ENCODE assay signal across 20 cellular contexts in the genomic region with DNA sequence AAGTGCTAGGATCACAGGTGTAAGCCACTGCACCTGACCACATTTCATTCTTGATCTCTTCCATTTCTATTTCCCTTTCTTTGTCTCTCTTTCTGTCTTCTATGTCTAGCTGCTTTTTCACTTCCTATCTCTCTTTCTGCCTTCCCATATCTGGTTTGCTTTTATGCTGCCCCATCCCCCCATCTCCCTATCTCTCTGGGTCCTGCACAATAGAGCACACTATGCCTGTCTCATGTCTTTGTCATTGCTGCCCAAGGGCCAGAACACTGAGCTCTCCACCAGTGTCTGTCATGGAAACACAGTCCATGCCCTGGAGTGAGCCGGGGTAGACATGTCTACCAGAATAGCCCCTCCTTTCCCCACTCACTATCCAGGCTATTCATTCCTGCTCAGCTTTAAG. TPM values are rescaled to one million over a fixed set of nuclear protein-coding genes. Genes with fewer than 3 reads are reported as not detected.
DNase-seq lines count a peak whose midpoint lies in the region; ATAC-seq and TF ChIP-seq lines count a peak whose summit lies in the region.
"Had no signal": no experiment of that assay in that cellular context is flagged by ENCODE, and none has a peak within 500 bp of the region (broad histone marks: within the 10 kb centered on the region; RNA-seq: fewer than 3 reads in every experiment).

No MANE protein-coding gene starts in this region.

- CTCF ChIA-PET in activated CD4-positive, alpha-beta T cell treated with anti-CD3 and anti-CD28 coated beads for 36 hours (lab: Charles Lee) = interaction anchor here (0.6 to 1.6 kb wide), 4 partner anchors 10 to 500 kb away, joined by 3 to 4 read pairs (median 4); no protein-coding TSS in a partner anchor

- H3K36me3 ChIP-seq in endodermal cell (ENCODE audit: control insufficient read depth, insufficient read depth, low read length) = no peaks in the 10 kb centered on the region

- no peaks in the 10 kb centered on the region for H3K4me1 ChIP-seq in endodermal cell (ENCODE audit: control insufficient read depth, insufficient read depth, low read length)

- peaks cover 31% of the 10 kb centered on the region for H3K4me1 Mint-ChIP-seq in endodermal cell
- peaks cover 16% of the 10 kb centered on the region for H3K4me1 Mint-ChIP-seq in CD14-positive monocyte
- no peaks in the 10 kb centered on the region for H3K4me1 Mint-ChIP-seq in activated CD4-positive, alpha-beta T cell treated with anti-CD3 and anti-CD28 coated beads for 36 hours

- POLR2A ChIA-PET in activated CD4-positive, alpha-beta T cell treated with anti-CD3 and anti-CD28 coated beads for 36 hours (lab: Charles Lee) = no interaction called here

- no peaks in the 10 kb centered on the region for H3K9me3 ChIP-seq in endodermal cell (ENCODE audit: control insufficient read depth, low read length)

- intact Hi-C loops in CD14-positive monocyte (cut with micrococcal nuclease) (no loop called here), dorsolateral prefrontal cortex (cut with DNase I) (no loop called here)
- intact Hi-C loops in activated CD4-positive, alpha-beta T cell treated with anti-CD3 and anti-CD28 coated beads for 36 hours (cut with DNase I, micrococcal nuclease) = no loop called here

- WGBS in endodermal cell (ENCODE audit: insufficient coverage in 1 of 2, insufficient read length in 1 of 2), 2 experiments = 69 to 92% methylated on average over 1 of the region's 1 CpG

- H3K27ac Mint-ChIP-seq in endodermal cell = peak overlapping the region; percentile 29
- H3K27ac Mint-ChIP-seq in CD14-positive monocyte = no peak overlapping the region
- H3K27ac Mint-ChIP-seq in activated CD4-positive, alpha-beta T cell treated with anti-CD3 and anti-CD28 coated beads for 36 hours = no peak overlapping the region
- H3K27ac Mint-ChIP-seq: activated CD8-positive, alpha-beta memory T cell treated with anti-CD3 and anti-CD28 coated beads, Interleukin-2, amount 10 ng/mL, durations not matched to agents 7 days and 5 days had no signal

- TF ChIP-seq CTCF in endodermal cell (conservative IDR thresholded peaks at IDR 0.05) (no peak), CD14-positive monocyte (IDR thresholded peaks at IDR 0.05) (no peak), dorsolateral prefrontal cortex (IDR thresholded peaks at IDR 0.05 in 54 of 56, conservative IDR thresholded peaks at IDR 0.05 in 2 of 56; ENCODE audit: low read depth in 1 of 56, partially characterized antibody in 56 of 56) (no peak)

- H3K27me3 ChIP-seq in endodermal cell (ENCODE audit: control insufficient read depth, insufficient read depth, low read length, poor library complexity, severe bottlenecking) (no peaks in the 10 kb centered on the region), dorsolateral prefrontal cortex (peaks cover 0 to 4% (median 0%) of the 10 kb centered on the region in 45 donors)

- H3K9ac ChIP-seq in endodermal cell (ENCODE audit: extremely low read depth, low read length, poor library complexity, severe bottlenecking) = no peak overlapping the region

- H3K4me3 ChIP-seq in endodermal cell (ENCODE audit: low read length) (no peak overlapping the region), dorsolateral prefrontal cortex (no peak overlapping the region)

- peak; percentile 48 for DNase-seq in ELF-1 (ENCODE audit: low read depth, low spot score)
- peak; percentile 55 for DNase-seq in MV-4-11 (lab: John Stamatoyannopoulos, UW)
- DNase-seq in endodermal cell = no peak
- DNase-seq in CD14-positive monocyte (ENCODE audit: low spot score) = no peak
- DNase-seq in activated CD4-positive, alpha-beta T cell treated with anti-CD3 and anti-CD28 coated beads for 36 hours = no peak
- DNase-seq in dorsolateral prefrontal cortex = no peak
- DNase-seq: activated CD8-positive, alpha-beta memory T cell treated with anti-CD3 and anti-CD28 coated beads, Interleukin-2, amount 10 ng/mL, durations not matched to agents 7 days and 5 days; activated effector memory CD4-positive, alpha-beta T cell treated with anti-CD3 and anti-CD28 coated beads, Interleukin-2, amount 50 U/mL, for 16 hours; amygdala; COR-L47; effector CD8-positive, alpha-beta T cell; KG1; mesenchymal stem cell; NCI-H1417; NCI-H2171 treated with DMSO at 0.1 percent for 48 hours; NCI-H82; T-helper 2 cell had no signal

- H3K27me3 Mint-ChIP-seq in endodermal cell (ENCODE audit: insufficient read depth) = peaks cover 11% of the 10 kb centered on the region
- H3K27me3 Mint-ChIP-seq in CD14-positive monocyte (ENCODE audit: low read depth in 3 of 3) = peaks cover 6 to 12% (median 6%) of the 10 kb centered on the region in 3 donors
- H3K27me3 Mint-ChIP-seq in activated CD4-positive, alpha-beta T cell treated with anti-CD3 and anti-CD28 coated beads for 36 hours = peaks cover 4% of the 10 kb centered on the region

- no peaks in the 10 kb centered on the region for H3K36me3 Mint-ChIP-seq in endodermal cell (ENCODE audit: low read depth)
- no peaks in the 10 kb centered on the region for H3K36me3 Mint-ChIP-seq in CD14-positive monocyte
- no peaks in the 10 kb centered on the region for H3K36me3 Mint-ChIP-seq in activated CD4-positive, alpha-beta T cell treated with anti-CD3 and anti-CD28 coated beads for 36 hours (ENCODE audit: low read depth)
- H3K36me3 Mint-ChIP-seq: activated CD8-positive, alpha-beta memory T cell treated with anti-CD3 and anti-CD28 coated beads, Interleukin-2, amount 10 ng/mL, durations not matched to agents 7 days and 5 days had no signal

- no peak for ATAC-seq in activated CD4-positive, alpha-beta T cell treated with anti-CD3 and anti-CD28 coated beads for 36 hours
- ATAC-seq: activated CD4-positive, CD25-positive, alpha-beta regulatory T cell treated with anti-CD3 and anti-CD28 coated beads, Interleukin-2, amount 50 U/mL, for 24 hours; activated CD8-positive, alpha-beta memory T cell treated with anti-CD3 and anti-CD28 coated beads, Interleukin-2, amount 10 ng/mL, durations not matched to agents 7 days and 5 days; HCT116 had no signal

- H3K27ac ChIP-seq in endodermal cell (ENCODE audit: low read depth, low read length) (peak overlapping the region; percentile 77), dorsolateral prefrontal cortex (no peak overlapping the region)

- no peak overlapping the region for H3K4me3 Mint-ChIP-seq in endodermal cell
- H3K4me3 Mint-ChIP-seq in CD14-positive monocyte = no peak overlapping the region
- no peak overlapping the region for H3K4me3 Mint-ChIP-seq in activated CD4-positive, alpha-beta T cell treated with anti-CD3 and anti-CD28 coated beads for 36 hours
- H3K4me3 Mint-ChIP-seq: activated CD8-positive, alpha-beta memory T cell treated with anti-CD3 and anti-CD28 coated beads, Interleukin-2, amount 10 ng/mL, durations not matched to agents 7 days and 5 days; nephron had no signal

- H3K9me3 Mint-ChIP-seq in endodermal cell (no peaks in the 10 kb centered on the region), CD14-positive monocyte (peaks cover 0 to 5% (median 0%) of the 10 kb centered on the region in 7 donors)
- no peaks in the 10 kb centered on the region for H3K9me3 Mint-ChIP-seq in activated CD4-positive, alpha-beta T cell treated with anti-CD3 and anti-CD28 coated beads for 36 hours (ENCODE audit: low read depth)
- H3K9me3 Mint-ChIP-seq: nephron had no signal

RNA-seq across cellular contexts. Expression of a gene that starts 12.3 kb away (rescaled TPM):
- total RNA-seq in endodermal cell (10 to 100 TPM; 19.5 to 26.8 TPM), dorsolateral prefrontal cortex (10 to 100 TPM in 100 of 120 experiments, 1 to 10 TPM in 20; 5.6 to 27.3 (median 13.3) TPM)
- polyA plus RNA-seq in endodermal cell (2013, experiment 1 of 2) = 23.9 TPM
- 18.1 TPM for polyA plus RNA-seq in endodermal cell (2013, experiment 2 of 2)
- polyA plus RNA-seq in CD14-positive monocyte = 1 to 10 TPM; 1.8 to 2.3 TPM
- 10 to 100 TPM; 20.0 to 21.6 TPM for total RNA-seq in activated CD4-positive, alpha-beta T cell treated with anti-CD3 and anti-CD28 coated beads for 36 hours

RNA-seq across cellular contexts. Expression of a gene that starts 23.8 kb away (rescaled TPM):
- 10 to 100 TPM; 33.3 to 50.7 TPM for total RNA-seq in endodermal cell
- 33.8 TPM for polyA plus RNA-seq in endodermal cell (2013, experiment 1 of 2)
- polyA plus RNA-seq in endodermal cell (2013, experiment 2 of 2) = 34.2 TPM
- not detected for polyA plus RNA-seq in CD14-positive monocyte
- 10 to 100 TPM; 60.8 to 66.9 TPM for total RNA-seq in activated CD4-positive, alpha-beta T cell treated with anti-CD3 and anti-CD28 coated beads for 36 hours
- total RNA-seq in dorsolateral prefrontal cortex = 1 to 10 TPM in 3 of 120 experiments, under 1 TPM in 60, not detected in 57; 0.07 to 1.8 (median 0.25) TPM

RNA-seq across cellular contexts. Expression of a gene that starts 37.3 kb away (rescaled TPM):
- total RNA-seq in endodermal cell (1 to 10 TPM; 1.4 TPM), dorsolateral prefrontal cortex (1 to 10 TPM in 98 of 120 experiments, under 1 TPM in 20, not detected in 2; 0.43 to 4.9 (median 1.5) TPM)
- 0.18 TPM for polyA plus RNA-seq in endodermal cell (2013, experiment 1 of 2)
- 0.46 TPM for polyA plus RNA-seq in endodermal cell (2013, experiment 2 of 2)
- polyA plus RNA-seq in CD14-positive monocyte = 10 to 100 TPM; 28.4 to 33.1 TPM
- 10 to 100 TPM; 73.0 to 77.6 TPM for total RNA-seq in activated CD4-positive, alpha-beta T cell treated with anti-CD3 and anti-CD28 coated beads for 36 hours

RNA-seq across cellular contexts. Expression of a gene that starts 51.0 kb away (rescaled TPM):
- total RNA-seq in endodermal cell (100 to 1,000 TPM; 322 to 403 TPM), dorsolateral prefrontal cortex (100 to 1,000 TPM; 256 to 374 (median 306) TPM)
- 489 TPM for polyA plus RNA-seq in endodermal cell (2013, experiment 1 of 2)
- 482 TPM for polyA plus RNA-seq in endodermal cell (2013, experiment 2 of 2)
- polyA plus RNA-seq in CD14-positive monocyte = 1,000 to 10,000 TPM; 1,474 to 1,751 TPM
- total RNA-seq in activated CD4-positive, alpha-beta T cell treated with anti-CD3 and anti-CD28 coated beads for 36 hours = 100 to 1,000 TPM; 253 to 322 TPM

RNA-seq across cellular contexts. Expression of a gene that starts 55.2 kb away (rescaled TPM):
- total RNA-seq in endodermal cell (10 to 100 TPM; 55.3 to 74.2 TPM), dorsolateral prefrontal cortex (10 to 100 TPM; 43.4 to 98.9 (median 69.5) TPM)
- 56.7 TPM for polyA plus RNA-seq in endodermal cell (2013, experiment 1 of 2)
- 53.0 TPM for polyA plus RNA-seq in endodermal cell (2013, experiment 2 of 2)
- 10 to 100 TPM; 55.7 to 64.3 TPM for polyA plus RNA-seq in CD14-positive monocyte
- 10 to 100 TPM; 61.9 to 68.8 TPM for total RNA-seq in activated CD4-positive, alpha-beta T cell treated with anti-CD3 and anti-CD28 coated beads for 36 hours

Comparison
In these comparisons a context has a peak if more than half of its experiments do, and no peak if none do; other contexts are left out.
1. DNase-seq: peak in ELF-1 (single experiment) and MV-4-11 (single experiment); none in endodermal cell (single experiment), CD14-positive monocyte (single experiment), activated CD4-positive, alpha-beta T cell treated with anti-CD3 and anti-CD28 coated beads for 36 hours (single experiment) and dorsolateral prefrontal cortex (0 of 10).
2. RNA of a gene that starts 23.8 kb away (total RNA-seq): 60.8 to 66.9 TPM in activated CD4-positive, alpha-beta T cell treated with anti-CD3 and anti-CD28 coated beads for 36 hours and 33.3 to 50.7 TPM in endodermal cell; 0.07 to 1.8 TPM in dorsolateral prefrontal cortex; every median in the first group is over 10 times any median in the second.
3. RNA of a gene that starts 37.3 kb away (total RNA-seq): 73.0 to 77.6 TPM in activated CD4-positive, alpha-beta T cell treated with anti-CD3 and anti-CD28 coated beads for 36 hours; 0.43 to 4.9 TPM in dorsolateral prefrontal cortex and 1.4 TPM in endodermal cell; every median in the first group is over 10 times any median in the second.